ENCODE assay signal across 8 cellular contexts in the genomic region with DNA sequence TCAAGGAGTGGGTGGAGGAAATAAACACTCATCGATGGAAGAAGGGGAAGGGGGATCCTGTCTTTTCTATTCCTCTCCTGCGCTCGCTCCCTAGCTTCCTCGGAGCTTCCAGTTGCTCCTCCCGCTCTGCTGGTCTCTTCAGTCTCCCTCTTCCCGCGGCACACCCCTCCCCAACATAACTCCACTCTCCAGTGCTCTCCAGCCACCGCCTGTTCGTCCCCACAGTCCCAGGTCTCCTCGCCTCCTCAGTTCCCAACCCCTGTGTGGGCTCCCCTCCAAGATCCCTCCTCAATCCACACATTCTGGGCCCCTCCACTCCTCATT. TPM values are rescaled to one million over a fixed set of nuclear protein-coding genes. Genes with fewer than 3 reads are reported as not detected.
DNase-seq lines count a peak whose midpoint lies in the region; ATAC-seq and TF ChIP-seq lines count a peak whose summit lies in the region.

No MANE protein-coding gene starts in this region.

- peak overlapping the region; percentile 96 for H3K4me3 ChIP-seq in CD8-positive, alpha-beta memory T cell (ENCODE audit: low read length)
- peak overlapping the region; percentile 48 to 89 (median 76) for H3K4me3 ChIP-seq in heart right ventricle

- TF ChIP-seq CTCF in WTC11 (IDR thresholded peaks at IDR 0.05): no peak
- no peak for TF ChIP-seq CTCF in heart right ventricle (IDR thresholded peaks at IDR 0.05)

- peak in 1 of 5 donors; percentile 1 for DNase-seq in CD8-positive, alpha-beta memory T cell
- peak; percentile 23 for DNase-seq in WTC11 (ENCODE audit: low spot score)
- DNase-seq in heart right ventricle: no peak
- DNase-seq in renal cortical epithelial cell (ENCODE audit: low read depth): peak; percentile 13
- DNase-seq in NCI-H774 (lab: John Stamatoyannopoulos, UW): no peak
- no peak for DNase-seq in G401 (ENCODE audit: low spot score)

- peak overlapping the region; percentile 77 for H3K27ac ChIP-seq in CD8-positive, alpha-beta memory T cell (ENCODE audit: low read depth, low read length)
- H3K27ac ChIP-seq in heart right ventricle: peak overlapping the region in 9 of 10 donors; percentile 10 to 89 (median 82)

- 0% methylated on average over 10 of the region's 10 CpGs for WGBS in heart right ventricle, 2 donors

- no peaks in the 10 kb centered on the region for H3K9me3 ChIP-seq in CD8-positive, alpha-beta memory T cell (ENCODE audit: low read length)
- H3K9me3 ChIP-seq in heart right ventricle: no peaks in the 10 kb centered on the region

- CTCF ChIA-PET in CD8-positive, alpha-beta memory T cell (lab: Charles Lee): interaction anchor here (0.8 to 1.6 kb wide), 5 partner anchors 9 to 467 kb away, joined by 3 to 6 read pairs (median 3); no protein-coding TSS in a partner anchor
- CTCF ChIA-PET in WTC11 (lab: Charles Lee): interaction anchor here (0.6 to 2.2 kb wide), 27 partner anchors 8 to 477 kb away, joined by 3 to 11 read pairs (median 4); a partner anchor contains a TSS

- ATAC-seq in HG03066 (IDR thresholded peaks at IDR 0.05; ENCODE audit: low read depth, unreplicated experiment) (peak; percentile 19), WTC11 (peak; percentile 67), heart right ventricle (peak; percentile 22 to 72 (median 52)), HG02763 (IDR thresholded peaks at IDR 0.05; ENCODE audit: unreplicated experiment) (no peak)

- peak overlapping the region; percentile 97 to 99 (median 98) for H3K4me3 Mint-ChIP-seq in CD8-positive, alpha-beta memory T cell
- peak overlapping the region; percentile 100 for H3K4me3 Mint-ChIP-seq in WTC11

- no peaks in the 10 kb centered on the region for H3K27me3 ChIP-seq in CD8-positive, alpha-beta memory T cell (ENCODE audit: insufficient read depth, low read length, poor library complexity, severe bottlenecking)
- no peaks in the 10 kb centered on the region for H3K27me3 ChIP-seq in heart right ventricle

- POLR2A ChIA-PET in CD8-positive, alpha-beta memory T cell (lab: Charles Lee): no interaction called here
- POLR2A ChIA-PET in WTC11 (lab: Charles Lee): no interaction called here

- intact Hi-C loops in heart right ventricle (cut with DNase I): no loop called here

- peaks cover 4% of the 10 kb centered on the region for H3K36me3 ChIP-seq in CD8-positive, alpha-beta memory T cell (ENCODE audit: insufficient read depth, low read length)
- peaks cover 0 to 31% (median 0%) of the 10 kb centered on the region in 9 donors for H3K36me3 ChIP-seq in heart right ventricle

- peak overlapping the region; percentile 85 to 99 (median 96) for H3K27ac Mint-ChIP-seq in CD8-positive, alpha-beta memory T cell
- peak overlapping the region; percentile 90 for H3K27ac Mint-ChIP-seq in WTC11

- peaks cover 11% of the 10 kb centered on the region for H3K4me1 ChIP-seq in CD8-positive, alpha-beta memory T cell (ENCODE audit: insufficient read depth, low read length)
- H3K4me1 ChIP-seq in heart right ventricle: peaks cover 0 to 19% (median 17%) of the 10 kb centered on the region in 9 donors

- in situ Hi-C loops in G401 (cut with HindIII; ENCODE audit: low sequenced_read_pairs): no loop called here

- peaks cover 26 to 39% (median 35%) of the 10 kb centered on the region in 3 donors for H3K4me1 Mint-ChIP-seq in CD8-positive, alpha-beta memory T cell
- H3K4me1 Mint-ChIP-seq in WTC11: peaks cover 10% of the 10 kb centered on the region

- H3K27me3 Mint-ChIP-seq in CD8-positive, alpha-beta memory T cell: peaks cover 1 to 2% of the 10 kb centered on the region in 2 donors
- peaks cover 15% of the 10 kb centered on the region for H3K27me3 Mint-ChIP-seq in WTC11 (ENCODE audit: low read depth)

- no peaks in the 10 kb centered on the region for H3K9me3 Mint-ChIP-seq in CD8-positive, alpha-beta memory T cell
- H3K9me3 Mint-ChIP-seq in WTC11: no peaks in the 10 kb centered on the region

- peaks cover 0 to 28% (median 2%) of the 10 kb centered on the region in 3 donors for H3K36me3 Mint-ChIP-seq in CD8-positive, alpha-beta memory T cell
- peaks cover 11% of the 10 kb centered on the region for H3K36me3 Mint-ChIP-seq in WTC11

TF ChIP-seq in WTC11, 78 proteins besides CTCF, POLR2A, EP300 and RAD21:
- TF ChIP-seq, protein P1, sequence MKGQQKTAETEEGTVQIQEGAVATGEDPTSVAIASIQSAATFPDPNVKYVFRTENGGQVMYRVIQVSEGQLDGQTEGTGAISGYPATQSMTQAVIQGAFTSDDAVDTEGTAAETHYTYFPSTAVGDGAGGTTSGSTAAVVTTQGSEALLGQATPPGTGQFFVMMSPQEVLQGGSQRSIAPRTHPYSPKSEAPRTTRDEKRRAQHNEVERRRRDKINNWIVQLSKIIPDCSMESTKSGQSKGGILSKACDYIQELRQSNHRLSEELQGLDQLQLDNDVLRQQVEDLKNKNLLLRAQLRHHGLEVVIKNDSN (CRISPR knock-in tag; IDR thresholded peaks at IDR 0.05): 0 out of 2 replicates have a peak, but pooled peaks have one; percentile 13
- TF ChIP-seq ESRRA (CRISPR knock-in tag; IDR thresholded peaks at IDR 0.05; ENCODE audit: borderline replicate concordance): no peak

RNA-seq across cellular contexts. Expression of a gene that starts 0.4 kb away (rescaled TPM):
- total RNA-seq in CD8-positive, alpha-beta memory T cell: 10 to 100 TPM; 21.3 to 24.7 TPM
- polyA plus RNA-seq in CD8-positive, alpha-beta memory T cell: 15.5 TPM
- total RNA-seq in WTC11 (2021): 17.4 to 18.9 TPM (median 18.0 TPM) in 3 replicates
- total RNA-seq in heart right ventricle: 10 to 100 TPM in 2 of 10 donors, 1 to 10 TPM in 8; 7.5 to 11.4 (median 9.3) TPM
- 1 to 10 TPM; 2.2 to 6.9 TPM for polyA plus RNA-seq in heart right ventricle
- total RNA-seq in renal cortical epithelial cell: 23.6 and 24.5 TPM in 2 replicates
- 22.9 and 29.4 TPM in 2 replicates for total RNA-seq in G401 (2014; rRNA removed; shearing (Covaris generic))

RNA-seq across cellular contexts. Expression of a gene that starts 6.5 kb away (rescaled TPM):
- total RNA-seq in CD8-positive, alpha-beta memory T cell: not detected
- polyA plus RNA-seq in CD8-positive, alpha-beta memory T cell: not detected
- total RNA-seq in WTC11 (2021): not detected in 3 replicates
- not detected for total RNA-seq in heart right ventricle
- not detected for polyA plus RNA-seq in heart right ventricle
- total RNA-seq in renal cortical epithelial cell: not detected in 2 replicates
- total RNA-seq in G401 (2014; rRNA removed; shearing (Covaris generic)): not detected in 2 replicates

Comparison
In these comparisons a context has a peak if more than half of its experiments do, and no peak if none do; other contexts are left out.
1. DNase-seq: peak in WTC11 (single experiment) and renal cortical epithelial cell (single experiment); none in heart right ventricle (0 of 2), NCI-H774 (single experiment) and G401 (single experiment).